25 cellular contexts compared by ENCODE assay signal in the genomic region with DNA sequence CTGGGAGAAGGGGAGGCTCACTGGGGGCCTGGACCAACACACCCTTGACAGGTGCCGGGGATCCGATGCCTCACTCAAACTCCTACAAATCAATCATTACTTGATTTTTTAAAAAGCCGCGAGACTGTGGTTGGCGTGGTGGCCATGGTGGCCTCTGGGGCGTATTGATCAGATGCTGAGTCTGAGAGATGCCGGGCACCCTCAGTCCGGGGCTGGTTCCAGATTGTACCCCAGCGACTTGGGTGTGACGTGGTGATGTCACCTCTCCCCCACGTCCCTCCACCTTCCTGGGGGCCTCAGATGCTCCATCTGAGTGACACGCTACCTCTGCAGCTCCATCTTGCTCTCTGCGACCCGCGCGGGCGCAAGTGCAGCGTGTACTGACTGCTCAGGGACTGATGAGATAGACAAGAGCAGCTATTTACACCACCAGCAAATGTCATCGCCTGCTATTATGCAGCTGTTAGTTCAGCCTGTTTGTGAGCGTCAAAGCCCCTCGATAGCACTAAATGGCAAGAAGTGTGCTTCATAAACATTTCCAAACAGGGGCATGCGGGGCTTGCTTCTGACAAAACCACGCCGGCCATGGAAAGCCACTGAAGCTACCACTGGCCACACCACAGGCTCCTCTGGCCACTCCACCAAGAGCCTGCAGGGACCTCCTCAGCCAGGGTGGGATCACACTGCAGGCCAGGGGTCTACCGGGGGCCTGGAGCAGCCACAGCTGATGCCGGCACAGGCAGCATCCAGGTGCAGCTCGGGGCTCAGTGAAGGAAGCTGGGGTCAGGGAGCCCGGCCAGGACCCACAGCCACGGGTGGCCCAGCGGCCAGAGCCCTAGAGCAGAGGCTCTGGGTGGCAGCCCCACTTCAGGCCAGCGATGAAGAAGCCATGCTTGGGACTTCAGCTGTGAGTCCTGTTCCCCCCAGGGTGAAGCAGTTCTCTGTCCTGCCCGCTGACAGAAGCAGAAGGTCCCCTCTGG. TPM values are rescaled to one million over a fixed set of nuclear protein-coding genes. Genes with fewer than 3 reads are reported as not detected.
"Had no signal": no experiment of that assay in that cellular context is flagged by ENCODE, and none has a peak within 500 bp of the region (broad histone marks: within the 10 kb centered on the region; RNA-seq: fewer than 3 reads in every experiment).

No MANE protein-coding gene starts in this region.

- H3K4me1 ChIP-seq: esophagus muscularis mucosa, gastrocnemius medialis, pancreas, right lobe of liver, tibial artery, upper lobe of right lung had no signal

- H3K27me3 ChIP-seq: pancreas, right lobe of liver had no signal

- H3K4me3 ChIP-seq: esophagus muscularis mucosa, gastrocnemius medialis, mucosa of descending colon, pancreas, right lobe of liver, tibial artery, upper lobe of right lung had no signal

- H3K4me1 Mint-ChIP-seq: central memory CD8-positive, alpha-beta T cell; immature natural killer cell; neural crest cell; stimulated activated effector memory CD8-positive, alpha-beta T cell treated with anti-CD3 and anti-CD28 coated beads, Interleukin-12 subunit alpha, Interleukin-12 subunit beta, amount 100 ng/mL, for 72 hours had no signal

- ATAC-seq: effector memory CD8-positive, alpha-beta T cell; gastrocnemius medialis; left colon; mucosa of descending colon; naive thymus-derived CD8-positive, alpha-beta T cell; pancreas; right lobe of liver; stimulated activated effector memory CD8-positive, alpha-beta T cell treated with anti-CD3 and anti-CD28 coated beads, Interleukin-12 subunit alpha, Interleukin-12 subunit beta, amount 100 ng/mL, for 72 hours; upper lobe of right lung had no signal

- H3K9me3 Mint-ChIP-seq: dendritic cell treated with granulocyte-macrophage colony-stimulating factor and Interleukin-4, amounts not matched to agents 40 ng/mL and 50 ng/mL, for 4 days; effector memory CD8-positive, alpha-beta T cell; immature natural killer cell had no signal

- H3K36me3 ChIP-seq: esophagus muscularis mucosa, gastrocnemius medialis, pancreas, right lobe of liver, tibial artery, upper lobe of right lung had no signal

- H3K36me3 Mint-ChIP-seq: stimulated activated effector memory CD8-positive, alpha-beta T cell treated with anti-CD3 and anti-CD28 coated beads, Interleukin-12 subunit alpha, Interleukin-12 subunit beta, amount 100 ng/mL, for 72 hours had no signal

- DNase-seq: effector memory CD8-positive, alpha-beta T cell; gastrocnemius medialis; immature natural killer cell; left colon; nucleus accumbens; pancreas; stimulated activated CD4-positive, alpha-beta T cell treated with anti-CD3 and anti-CD28 coated beads, Interleukin-4, amount 100 ng/mL, for 1 hour; stimulated activated CD8-positive, alpha-beta memory T cell treated with anti-CD3 and anti-CD28 coated beads, Interleukin-4, amount 100 ng/mL, for 48 hours; tibial artery; upper lobe of right lung had no signal

- H3K4me3 Mint-ChIP-seq: central memory CD8-positive, alpha-beta T cell; dendritic cell treated with granulocyte-macrophage colony-stimulating factor and Interleukin-4, amounts not matched to agents 40 ng/mL and 50 ng/mL, for 4 days; effector memory CD8-positive, alpha-beta T cell; immature natural killer cell; naive thymus-derived CD8-positive, alpha-beta T cell; neural crest cell; stimulated activated effector memory CD8-positive, alpha-beta T cell treated with anti-CD3 and anti-CD28 coated beads, Interleukin-12 subunit alpha, Interleukin-12 subunit beta, amount 100 ng/mL, for 72 hours; stimulated activated naive CD8-positive, alpha-beta T cell treated with anti-CD3 and anti-CD28 coated beads, Interleukin-15, Interleukin-2, amounts not matched to agents 100 ng/mL and 50 ng/mL, for 24 hours had no signal

- FAIRE-seq: keratinocyte, pancreas had no signal

- H3K9me3 ChIP-seq: gastrocnemius medialis, mucosa of descending colon, pancreas, right lobe of liver, upper lobe of right lung had no signal

- H3K27ac ChIP-seq: epithelial cell of prostate, esophagus muscularis mucosa, gastrocnemius medialis, pancreas, right lobe of liver, tibial artery, upper lobe of right lung had no signal

- H3K27ac Mint-ChIP-seq: dendritic cell treated with granulocyte-macrophage colony-stimulating factor and Interleukin-4, amounts not matched to agents 40 ng/mL and 50 ng/mL, for 4 days; effector memory CD8-positive, alpha-beta T cell; immature natural killer cell; progenitor cell of endocrine pancreas; stimulated activated effector memory CD8-positive, alpha-beta T cell treated with anti-CD3 and anti-CD28 coated beads, Interleukin-12 subunit alpha, Interleukin-12 subunit beta, amount 100 ng/mL, for 72 hours; stimulated activated naive CD8-positive, alpha-beta T cell treated with anti-CD3 and anti-CD28 coated beads, Interleukin-15, Interleukin-2, amounts not matched to agents 100 ng/mL and 50 ng/mL, for 24 hours had no signal

RNA-seq across cellular contexts. Expression of a gene that starts 50.1 kb away (rescaled TPM):
- total RNA-seq: fibroblast of villous mesenchyme, gastrocnemius medialis, left colon, lower leg skin, mucosa of descending colon, pancreas, progenitor cell of endocrine pancreas, right lobe of liver, temporal lobe had no signal
- polyA plus RNA-seq: immature natural killer cell, pancreas had no signal
